In genomic region chr1:183039985-183040447, GRCh38 we compare ENCODE assay signal across 8 cellular contexts.
DNase-seq lines count a peak whose midpoint lies in the region; ATAC-seq and TF ChIP-seq lines count a peak whose summit lies in the region.

No MANE protein-coding gene starts in this region.

- H3K4me3 ChIP-seq in epithelial cell of esophagus (ENCODE audit: low read length) (no peak overlapping the region), skeletal muscle cell (ENCODE audit: low read depth, low read length) (no peak overlapping the region)

- no peak for TF ChIP-seq CTCF in epithelial cell of esophagus (IDR thresholded peaks at IDR 0.05; ENCODE audit: insufficient read depth, low read depth, low read length, missing control alignments)

- peak; percentile 68 for ATAC-seq in GM18511 (IDR thresholded peaks at IDR 0.05; ENCODE audit: unreplicated experiment)

- DNase-seq in NCI-H446 (lab: John Stamatoyannopoulos, UW), result peak; percentile 67 to 73
- DNase-seq in epithelial cell of esophagus (ENCODE audit: low read depth), result peak; percentile 39
- DNase-seq in skeletal muscle cell (ENCODE audit: low read depth), result peak; percentile 85
- DNase-seq in activated CD4-positive, alpha-beta T cell treated with anti-CD3 and anti-CD28 coated beads for 48 hours, result no peak
- DNase-seq in iPS-NIHi7 (ENCODE audit: extremely low spot score), result no peak
- no peak for DNase-seq in effector CD4-positive, alpha-beta T cell
- DNase-seq in LoVo (ENCODE audit: low spot score), result no peak

Comparison
In these comparisons a context has a peak if more than half of its experiments do, and no peak if none do; other contexts are left out.
1. DNase-seq: peak in NCI-H446 (2 of 2), epithelial cell of esophagus (single experiment) and skeletal muscle cell (single experiment); none in activated CD4-positive, alpha-beta T cell treated with anti-CD3 and anti-CD28 coated beads for 48 hours (single experiment), iPS-NIHi7 (single experiment), effector CD4-positive, alpha-beta T cell (single experiment) and LoVo (single experiment).